Comparison of ENCODE assay signal across 1 cellular context in the genomic region with DNA sequence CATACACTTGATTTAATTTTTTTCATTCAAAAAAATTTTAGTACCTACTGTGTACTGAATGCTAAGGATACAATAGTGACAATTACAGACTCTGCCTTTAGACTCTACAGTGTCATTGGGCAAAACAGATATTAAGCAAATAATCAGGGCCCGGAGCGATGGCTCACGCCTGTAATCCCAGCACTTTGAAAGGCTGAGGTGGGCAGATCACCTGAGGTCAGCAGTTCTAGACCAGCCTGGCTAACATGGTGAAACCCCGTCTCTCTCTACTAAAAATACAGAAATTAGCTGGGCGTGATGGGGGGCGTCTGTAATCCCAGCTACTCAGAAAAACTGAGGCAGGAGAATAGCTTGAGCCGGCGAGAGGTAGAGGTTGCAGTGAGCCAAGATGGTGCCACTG.
TF ChIP-seq lines count a peak whose summit lies in the region.

No MANE protein-coding gene starts in this region.

TF ChIP-seq in HCT116, 20 proteins besides CTCF, POLR2A, EP300 and RAD21 (continued from another document):
- TF ChIP-seq, protein P1, sequence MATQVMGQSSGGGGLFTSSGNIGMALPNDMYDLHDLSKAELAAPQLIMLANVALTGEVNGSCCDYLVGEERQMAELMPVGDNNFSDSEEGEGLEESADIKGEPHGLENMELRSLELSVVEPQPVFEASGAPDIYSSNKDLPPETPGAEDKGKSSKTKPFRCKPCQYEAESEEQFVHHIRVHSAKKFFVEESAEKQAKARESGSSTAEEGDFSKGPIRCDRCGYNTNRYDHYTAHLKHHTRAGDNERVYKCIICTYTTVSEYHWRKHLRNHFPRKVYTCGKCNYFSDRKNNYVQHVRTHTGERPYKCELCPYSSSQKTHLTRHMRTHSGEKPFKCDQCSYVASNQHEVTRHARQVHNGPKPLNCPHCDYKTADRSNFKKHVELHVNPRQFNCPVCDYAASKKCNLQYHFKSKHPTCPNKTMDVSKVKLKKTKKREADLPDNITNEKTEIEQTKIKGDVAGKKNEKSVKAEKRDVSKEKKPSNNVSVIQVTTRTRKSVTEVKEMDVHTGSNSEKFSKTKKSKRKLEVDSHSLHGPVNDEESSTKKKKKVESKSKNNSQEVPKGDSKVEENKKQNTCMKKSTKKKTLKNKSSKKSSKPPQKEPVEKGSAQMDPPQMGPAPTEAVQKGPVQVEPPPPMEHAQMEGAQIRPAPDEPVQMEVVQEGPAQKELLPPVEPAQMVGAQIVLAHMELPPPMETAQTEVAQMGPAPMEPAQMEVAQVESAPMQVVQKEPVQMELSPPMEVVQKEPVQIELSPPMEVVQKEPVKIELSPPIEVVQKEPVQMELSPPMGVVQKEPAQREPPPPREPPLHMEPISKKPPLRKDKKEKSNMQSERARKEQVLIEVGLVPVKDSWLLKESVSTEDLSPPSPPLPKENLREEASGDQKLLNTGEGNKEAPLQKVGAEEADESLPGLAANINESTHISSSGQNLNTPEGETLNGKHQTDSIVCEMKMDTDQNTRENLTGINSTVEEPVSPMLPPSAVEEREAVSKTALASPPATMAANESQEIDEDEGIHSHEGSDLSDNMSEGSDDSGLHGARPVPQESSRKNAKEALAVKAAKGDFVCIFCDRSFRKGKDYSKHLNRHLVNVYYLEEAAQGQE (IDR thresholded peaks at IDR 0.05; ENCODE audit: low read depth): no peak
- no peak for TF ChIP-seq CBX3 (IDR thresholded peaks at IDR 0.05; ENCODE audit: low read depth)
- TF ChIP-seq ELF1 (IDR thresholded peaks at IDR 0.05; ENCODE audit: borderline replicate concordance, low read depth): no peak
- TF ChIP-seq YY1 (IDR thresholded peaks at IDR 0.05; ENCODE audit: extremely low read depth, insufficient replicate concordance, low read depth, low read length): no peak
- no peak for TF ChIP-seq ZFX (IDR thresholded peaks at IDR 0.05)
- no peak for TF ChIP-seq TCF7L2 (IDR thresholded peaks at IDR 0.05; ENCODE audit: borderline replicate concordance, extremely low read depth, insufficient read depth, insufficient read length)
- TF ChIP-seq EZH2phosphoT487 (IDR thresholded peaks at IDR 0.05; ENCODE audit: borderline replicate concordance): no peak
- no peak for TF ChIP-seq FOSL1 (IDR thresholded peaks at IDR 0.05; ENCODE audit: low read depth)
